In genomic region chr22:29032584-29032983, GRCh38 we compare ENCODE assay signal across 14 cellular contexts. TPM values are rescaled to one million over a fixed set of nuclear protein-coding genes. Genes with fewer than 3 reads are reported as not detected.
DNase-seq lines count a peak whose midpoint lies in the region; TF ChIP-seq lines count a peak whose summit lies in the region.
"Had no signal": no experiment of that assay in that cellular context is flagged by ENCODE, and none has a peak within 500 bp of the region (broad histone marks: within the 10 kb centered on the region; RNA-seq: fewer than 3 reads in every experiment).

No MANE protein-coding gene starts in this region.

- H3K9me2 ChIP-seq in PC-9 (ENCODE audit: insufficient read depth): no peaks in the 10 kb centered on the region

- H3K4me3 Mint-ChIP-seq in Caco-2 (ENCODE audit: unreplicated experiment): no peak overlapping the region
- H3K4me3 Mint-ChIP-seq in activated CD4-positive, alpha-beta memory T cell treated with anti-CD3 and anti-CD28 coated beads, Interleukin-2, amount 10 ng/mL, durations not matched to agents 7 days and 5 days: no peak overlapping the region
- H3K4me3 Mint-ChIP-seq: CD4-positive, alpha-beta T cell; T-helper 17 cell had no signal

- H3K36me3 ChIP-seq in Caco-2 (ENCODE audit: control insufficient read depth, insufficient read depth, low read length): peaks cover 5% of the 10 kb centered on the region; the same call in 1 of the 2 replicates
- no peaks in the 10 kb centered on the region for H3K36me3 ChIP-seq in PC-9 (ENCODE audit: low read depth)

- POLR2A ChIA-PET in Caco-2 (lab: Charles Lee): interaction anchor here (0.8 kb wide), 1 partner anchor 51 kb away, joined by 4 read pairs; no protein-coding TSS in a partner anchor
- POLR2A ChIA-PET in PC-9 (lab: Charles Lee; ENCODE audit: unreplicated experiment): interaction anchor here (0.7 kb wide), 1 partner anchor 196 kb away, joined by 3 read pairs; no protein-coding TSS in a partner anchor
- POLR2A ChIA-PET in activated CD4-positive, alpha-beta memory T cell treated with anti-CD3 and anti-CD28 coated beads, Interleukin-2, amount 10 ng/mL, durations not matched to agents 7 days and 5 days (lab: Charles Lee): no interaction called here

- H3K27me3 ChIP-seq in Caco-2 (replicated peaks; ENCODE audit: control insufficient read depth, insufficient read depth, low read length) (no peaks in the 10 kb centered on the region; the same call in 1 of the 2 replicates), PC-9 (ENCODE audit: insufficient read depth, low read depth) (no peaks in the 10 kb centered on the region)

- H3K27ac ChIP-seq in PC-9: peak overlapping the region; percentile 93

- BruUV-seq in Caco-2 (replicated peaks; lab: Mats Ljungman, UMichigan) (no TSS peak), PC-9 (replicated peaks; lab: Mats Ljungman, UMichigan) (no TSS peak)

- intact Hi-C loops in Caco-2 (cut with micrococcal nuclease; ENCODE audit: unreplicated experiment) (no loop called here), PC-9 (cut with micrococcal nuclease; ENCODE audit: unreplicated experiment) (no loop called here), posterior vena cava (cut with DNase I) (no loop called here)

- H3F3A ChIP-seq in PC-9 (ENCODE audit: insufficient read depth, low read depth): peaks cover 50% of the 10 kb centered on the region

- no peaks in the 10 kb centered on the region for H3K9me3 Mint-ChIP-seq in Caco-2 (ENCODE audit: unreplicated experiment)
- no peaks in the 10 kb centered on the region for H3K9me3 Mint-ChIP-seq in activated CD4-positive, alpha-beta memory T cell treated with anti-CD3 and anti-CD28 coated beads, Interleukin-2, amount 10 ng/mL, durations not matched to agents 7 days and 5 days
- H3K9me3 Mint-ChIP-seq: CD4-positive, alpha-beta T cell had no signal

- peaks cover 24% of the 10 kb centered on the region; the same call in 1 of the 2 replicates for H3K79me2 ChIP-seq in PC-9 (ENCODE audit: low read depth)

- CTCF ChIA-PET in Caco-2 (lab: Charles Lee): interaction anchor here (0.7 kb wide), 1 partner anchor 18 kb away, joined by 6 read pairs; no protein-coding TSS in a partner anchor
- CTCF ChIA-PET in PC-9 (lab: Charles Lee): interaction anchor here (0.6 kb wide), 1 partner anchor 25 kb away, joined by 17 read pairs; no protein-coding TSS in a partner anchor
- CTCF ChIA-PET in activated CD4-positive, alpha-beta memory T cell treated with anti-CD3 and anti-CD28 coated beads, Interleukin-2, amount 10 ng/mL, durations not matched to agents 7 days and 5 days (lab: Charles Lee): interaction anchor here (0.7 kb wide), 2 partner anchors 135 to 159 kb away, joined by 3 to 4 read pairs; no protein-coding TSS in a partner anchor

- TF ChIP-seq CTCF in Caco-2 (IDR thresholded peaks at IDR 0.05; ENCODE audit: insufficient read depth in 1 of 2, low read depth in 1 of 2, low read length in 1 of 2, severe bottlenecking in 1 of 2, unreplicated experiment in 1 of 2): no peak
- TF ChIP-seq CTCF in PC-9 (conservative IDR thresholded peaks at IDR 0.05): no peak
- TF ChIP-seq CTCF in fibroblast of pulmonary artery (IDR thresholded peaks at IDR 0.05; ENCODE audit: low read length, missing control alignments): no peak

- peak overlapping the region; percentile 99 for H3K4me2 ChIP-seq in PC-9

- H4K20me1 ChIP-seq in PC-9 (ENCODE audit: insufficient read depth): no peaks in the 10 kb centered on the region

- no peak overlapping the region for H2AFZ ChIP-seq in PC-9

- H3K9me3 ChIP-seq in Caco-2 (no peaks in the 10 kb centered on the region), PC-9 (ENCODE audit: insufficient read depth, low read depth) (no peaks in the 10 kb centered on the region)

- H3K4me1 ChIP-seq in Caco-2: peaks cover 36% of the 10 kb centered on the region
- peaks cover 46% of the 10 kb centered on the region for H3K4me1 ChIP-seq in PC-9 (replicated peaks; ENCODE audit: insufficient read depth)

- H3K36me3 Mint-ChIP-seq in Caco-2 (ENCODE audit: insufficient read depth, unreplicated experiment): peaks cover 65% of the 10 kb centered on the region
- H3K36me3 Mint-ChIP-seq in activated CD4-positive, alpha-beta memory T cell treated with anti-CD3 and anti-CD28 coated beads, Interleukin-2, amount 10 ng/mL, durations not matched to agents 7 days and 5 days (ENCODE audit: low read depth): no peaks in the 10 kb centered on the region

- no peak overlapping the region for H3K4me3 ChIP-seq in Caco-2 (ENCODE audit: low read depth, low read length)
- H3K4me3 ChIP-seq in PC-9: no peak overlapping the region
- H3K4me3 ChIP-seq in fibroblast of pulmonary artery (replicated peaks; ENCODE audit: low read depth, low read length): no peak overlapping the region

- peaks cover 22% of the 10 kb centered on the region for H3K4me1 Mint-ChIP-seq in Caco-2 (ENCODE audit: low read depth, unreplicated experiment)
- peaks cover 11% of the 10 kb centered on the region for H3K4me1 Mint-ChIP-seq in activated CD4-positive, alpha-beta memory T cell treated with anti-CD3 and anti-CD28 coated beads, Interleukin-2, amount 10 ng/mL, durations not matched to agents 7 days and 5 days

- no peak for DNase-seq in Caco-2
- peak; percentile 13 to 71 for DNase-seq in PC-9
- peak; percentile 13 for DNase-seq in fibroblast of pulmonary artery (ENCODE audit: low read depth)
- DNase-seq in posterior vena cava (ENCODE audit: low spot score): peak; percentile 51
- no peak for DNase-seq in activated CD4-positive, alpha-beta memory T cell treated with anti-CD3 and anti-CD28 coated beads, Interleukin-2, amount 10 ng/mL, durations not matched to agents 7 days and 5 days
- no peak for DNase-seq in KG1 (lab: John Stamatoyannopoulos, UW)
- no peak for DNase-seq in stimulated activated CD4-positive, alpha-beta T cell treated with anti-CD3 and anti-CD28 coated beads, Interleukin-15, amount 100 ng/mL, for 24 hours
- no peak for DNase-seq in COR-L47 (lab: John Stamatoyannopoulos, UW)
- DNase-seq: CD4-positive, alpha-beta T cell; effector CD4-positive, alpha-beta T cell; NCI-H226; stimulated activated CD4-positive, alpha-beta T cell treated with anti-CD3 and anti-CD28 coated beads, Interleukin-12 subunit alpha, Interleukin-12 subunit beta, amount 100 ng/mL, for 4 hours; T-helper 17 cell had no signal

- peak overlapping the region; percentile 57 for H3K27ac Mint-ChIP-seq in Caco-2 (ENCODE audit: unreplicated experiment)
- no peak overlapping the region for H3K27ac Mint-ChIP-seq in activated CD4-positive, alpha-beta memory T cell treated with anti-CD3 and anti-CD28 coated beads, Interleukin-2, amount 10 ng/mL, durations not matched to agents 7 days and 5 days
- H3K27ac Mint-ChIP-seq: CD4-positive, alpha-beta T cell; T-helper 17 cell had no signal

- H3K27me3 Mint-ChIP-seq in Caco-2 (ENCODE audit: insufficient read depth, unreplicated experiment): no peaks in the 10 kb centered on the region
- peaks cover 44% of the 10 kb centered on the region for H3K27me3 Mint-ChIP-seq in activated CD4-positive, alpha-beta memory T cell treated with anti-CD3 and anti-CD28 coated beads, Interleukin-2, amount 10 ng/mL, durations not matched to agents 7 days and 5 days

RNA-seq across cellular contexts. Expression of gene C22orf31, which starts 29.0 kb away (rescaled TPM):
- total RNA-seq in Caco-2 (2022): not detected in 2 replicates
- not detected in 2 replicates for total RNA-seq in PC-9 (2021)
- not detected for total RNA-seq in posterior vena cava
- total RNA-seq in activated CD4-positive, alpha-beta memory T cell treated with anti-CD3 and anti-CD28 coated beads, Interleukin-2, amount 10 ng/mL, durations not matched to agents 7 days and 5 days: not detected
- total RNA-seq: CD4-positive, alpha-beta T cell; kidney epithelial cell; T-helper 17 cell had no signal

RNA-seq across cellular contexts. Expression of gene KREMEN1, which starts 40.3 kb away (rescaled TPM):
- 28.7 and 29.7 TPM in 2 replicates for total RNA-seq in Caco-2 (2022)
- total RNA-seq in PC-9 (2021): 4.6 and 6.1 TPM in 2 replicates
- 10 to 100 TPM; 13.7 to 22.2 TPM for total RNA-seq in posterior vena cava
- total RNA-seq in activated CD4-positive, alpha-beta memory T cell treated with anti-CD3 and anti-CD28 coated beads, Interleukin-2, amount 10 ng/mL, durations not matched to agents 7 days and 5 days: not detected
- total RNA-seq: CD4-positive, alpha-beta T cell had no signal

Comparison
In these comparisons a context has a peak if more than half of its experiments do, and no peak if none do; other contexts are left out.
1. DNase-seq: peak in PC-9 (2 of 2), fibroblast of pulmonary artery (single experiment) and posterior vena cava (single experiment); none in Caco-2 (0 of 2), activated CD4-positive, alpha-beta memory T cell treated with anti-CD3 and anti-CD28 coated beads, Interleukin-2, amount 10 ng/mL, durations not matched to agents 7 days and 5 days (single experiment), KG1 (single experiment), stimulated activated CD4-positive, alpha-beta T cell treated with anti-CD3 and anti-CD28 coated beads, Interleukin-15, amount 100 ng/mL, for 24 hours (single experiment) and COR-L47 (single experiment).